32 cellular contexts compared by ENCODE assay signal in the genomic region with DNA sequence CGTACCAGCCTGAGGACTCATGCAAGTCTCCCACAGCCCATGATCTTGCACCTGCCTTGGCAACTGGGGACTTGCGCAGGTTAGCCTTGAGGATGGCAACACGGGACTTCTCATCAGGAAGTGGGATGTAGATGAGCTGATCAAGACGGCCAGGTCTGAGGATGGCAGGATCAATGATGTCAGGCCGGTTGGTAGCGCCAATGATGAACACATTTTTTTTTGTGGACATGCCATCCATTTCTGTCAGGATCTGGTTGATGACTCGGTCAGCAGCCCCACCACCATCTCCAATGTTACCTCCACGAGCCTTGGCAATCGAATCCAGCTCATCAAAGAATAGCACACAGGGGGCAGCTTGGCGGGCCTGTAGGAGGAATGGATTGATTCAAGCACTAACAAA.
"Had no signal": no experiment of that assay in that cellular context is flagged by ENCODE, and none has a peak within 500 bp of the region (broad histone marks: within the 10 kb centered on the region; RNA-seq: fewer than 3 reads in every experiment).

No MANE protein-coding gene starts in this region.

- H3K4me3 Mint-ChIP-seq: activated B cell treated with CpG ODN at 0.5 μM for 24 hours; activated CD4-positive, alpha-beta memory T cell treated with anti-CD3 and anti-CD28 coated beads, Interleukin-2, amount 10 ng/mL, durations not matched to agents 7 days and 5 days; activated naive CD4-positive, alpha-beta T cell treated with anti-CD3 and anti-CD28 coated beads, Interleukin-2, amount 50 U/mL, for 24 hours; activated naive CD8-positive, alpha-beta T cell treated with anti-CD3 and anti-CD28 coated beads, Interleukin-2, amount 50 U/mL, for 24 hours; brain; T-cell had no signal

- H3K4me3 ChIP-seq: ascending aorta, cardiac muscle cell, MG63, SK-N-MC had no signal

- H3K9me3 Mint-ChIP-seq: activated B cell treated with CpG ODN at 0.5 μM for 24 hours; activated CD4-positive, alpha-beta memory T cell treated with anti-CD3 and anti-CD28 coated beads, Interleukin-2, amount 10 ng/mL, durations not matched to agents 7 days and 5 days; activated naive CD4-positive, alpha-beta T cell treated with anti-CD3 and anti-CD28 coated beads, Interleukin-2, amount 50 U/mL, for 24 hours; activated naive CD8-positive, alpha-beta T cell treated with anti-CD3 and anti-CD28 coated beads, Interleukin-2, amount 50 U/mL, for 24 hours; T-cell had no signal

- DNase-seq: activated B cell treated with CpG ODN at 0.5 μM for 24 hours; activated CD4-positive, alpha-beta memory T cell treated with anti-CD3 and anti-CD28 coated beads, Interleukin-2, amount 10 ng/mL, durations not matched to agents 7 days and 5 days; activated CD4-positive, alpha-beta T cell treated with anti-CD3 and anti-CD28 coated beads for 1 hour; activated CD4-positive, alpha-beta T cell treated with anti-CD3 and anti-CD28 coated beads, Interleukin-2, amount 50 U/mL, for 1 hour; activated CD8-positive, alpha-beta memory T cell treated with anti-CD3 and anti-CD28 coated beads, Interleukin-2, amount 50 U/mL, for 48 hours; activated naive CD8-positive, alpha-beta T cell treated with anti-CD3 and anti-CD28 coated beads, Interleukin-2, amount 50 U/mL, for 24 hours; activated T-cell treated with anti-CD3 and anti-CD28 coated beads, Interleukin-2, amount 50 U/mL, for 1 hour; amniotic stem cell; MG63; MV-4-11; NCI-H1092 treated with DMSO at 0.1 percent for 48 hours; NCI-H1417 treated with DMSO at 0.1 percent for 48 hours; NCI-H1694; NCI-H2029; NCI-H2107; NCI-H2171 treated with DMSO at 0.1 percent for 48 hours; NCI-H345; NCI-H510A; NCI-H69; NK-92 treated with Interleukin-12 subunit alpha and Interleukin-12 subunit beta, amount 100 ng/mL, for 24 hours; OCI-M1; RPMI8226; T-cell; T-helper 2 cell; T1000 had no signal

- H3K27me3 ChIP-seq: ascending aorta, cardiac muscle cell, MG63 had no signal

- H3K4me1 Mint-ChIP-seq: activated B cell treated with CpG ODN at 0.5 μM for 24 hours; activated CD4-positive, alpha-beta memory T cell treated with anti-CD3 and anti-CD28 coated beads, Interleukin-2, amount 10 ng/mL, durations not matched to agents 7 days and 5 days; activated naive CD4-positive, alpha-beta T cell treated with anti-CD3 and anti-CD28 coated beads, Interleukin-2, amount 50 U/mL, for 24 hours; activated naive CD8-positive, alpha-beta T cell treated with anti-CD3 and anti-CD28 coated beads, Interleukin-2, amount 50 U/mL, for 24 hours; brain had no signal

- H3K27me3 Mint-ChIP-seq: activated B cell treated with CpG ODN at 0.5 μM for 24 hours; activated CD4-positive, alpha-beta memory T cell treated with anti-CD3 and anti-CD28 coated beads, Interleukin-2, amount 10 ng/mL, durations not matched to agents 7 days and 5 days; activated naive CD4-positive, alpha-beta T cell treated with anti-CD3 and anti-CD28 coated beads, Interleukin-2, amount 50 U/mL, for 24 hours; activated naive CD8-positive, alpha-beta T cell treated with anti-CD3 and anti-CD28 coated beads, Interleukin-2, amount 50 U/mL, for 24 hours; brain; T-cell had no signal

- ATAC-seq: activated naive CD8-positive, alpha-beta T cell treated with anti-CD3 and anti-CD28 coated beads, Interleukin-2, amount 50 U/mL, for 24 hours; Panc1; Right ventricle myocardium inferior; T-cell had no signal

- H3K9me3 ChIP-seq: ascending aorta, MG63 had no signal

- H3K27ac ChIP-seq: ascending aorta, cardiac muscle cell, SK-N-MC had no signal

- H3K4me1 ChIP-seq: ascending aorta had no signal

- H3K27ac Mint-ChIP-seq: activated B cell treated with CpG ODN at 0.5 μM for 24 hours; activated CD4-positive, alpha-beta memory T cell treated with anti-CD3 and anti-CD28 coated beads, Interleukin-2, amount 10 ng/mL, durations not matched to agents 7 days and 5 days; T-cell had no signal
